In the genomic region with DNA sequence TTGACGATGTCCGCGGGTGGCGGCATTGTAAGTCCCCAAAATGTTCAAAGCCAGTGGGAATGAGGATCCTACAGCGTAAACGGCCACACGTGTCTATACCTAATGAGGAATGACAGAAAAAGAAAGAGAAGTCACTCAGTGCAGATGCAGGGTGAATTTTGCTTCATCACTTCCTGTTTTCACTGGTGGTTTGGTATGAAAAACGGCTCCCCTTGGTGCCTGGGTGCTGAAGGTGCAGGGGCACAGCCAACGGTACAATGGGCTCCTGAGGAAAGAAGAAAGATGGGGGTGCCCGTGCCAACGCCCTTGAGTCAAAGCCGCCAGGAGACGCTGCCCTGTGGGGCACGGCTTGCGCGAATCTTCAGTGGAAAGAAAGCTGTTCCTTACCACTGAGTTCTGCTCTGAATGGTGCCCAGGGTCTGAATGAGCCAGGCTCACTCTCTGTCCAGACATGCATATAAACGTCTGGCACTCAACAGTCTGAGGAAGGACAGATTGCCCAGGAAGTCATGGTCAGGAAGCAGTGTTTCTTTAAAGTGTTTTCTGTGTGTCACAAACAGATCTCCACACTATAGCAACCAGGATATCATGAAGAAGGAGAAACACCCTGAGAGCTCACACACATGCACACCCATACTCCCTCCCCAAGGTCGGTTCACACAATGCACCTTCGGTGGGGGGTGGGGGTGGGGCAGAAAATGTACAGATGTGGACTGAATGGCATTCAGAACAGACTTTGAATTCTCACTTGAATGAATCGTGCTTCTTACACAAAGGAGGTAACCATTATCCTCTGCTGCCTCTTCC, we compare ENCODE assay signal across 8 cellular contexts.
DNase-seq lines count a peak whose midpoint lies in the region; ATAC-seq and TF ChIP-seq lines count a peak whose summit lies in the region.

No MANE protein-coding gene starts in this region.

- intact Hi-C loops in activated naive CD4-positive, alpha-beta T cell treated with anti-CD3 and anti-CD28 coated beads for 36 hours (cut with micrococcal nuclease): loop anchor here (1.0 to 10.0 kb wide), 7 partner anchors 10 to 1022 kb away; no protein-coding TSS in a partner anchor

- CTCF ChIA-PET in activated naive CD4-positive, alpha-beta T cell treated with anti-CD3 and anti-CD28 coated beads for 36 hours (lab: Charles Lee): interaction anchor here (0.6 to 4.5 kb wide), 10 partner anchors 9 to 153 kb away, joined by 3 to 33 read pairs (median 5); a partner anchor contains a TSS

- no peaks in the 10 kb centered on the region for H3K79me2 ChIP-seq in smooth muscle cell (ENCODE audit: low read depth)

- no peak overlapping the region for H3K9ac ChIP-seq in smooth muscle cell (ENCODE audit: low read depth)

- peaks cover 2% of the 10 kb centered on the region; the same call in 1 of the 2 replicates for H3K4me1 ChIP-seq in BE2C
- peaks cover 12% of the 10 kb centered on the region for H3K4me1 ChIP-seq in smooth muscle cell (ENCODE audit: low read depth)

- H2AFZ ChIP-seq in smooth muscle cell (ENCODE audit: low read depth): no peak overlapping the region

- H3K27ac Mint-ChIP-seq in activated naive CD4-positive, alpha-beta T cell treated with anti-CD3 and anti-CD28 coated beads for 36 hours: peak overlapping the region; percentile 97
- H3K27ac Mint-ChIP-seq in neural crest cell (ENCODE audit: unreplicated experiment): peak overlapping the region; percentile 50

- no peaks in the 10 kb centered on the region for H3K27me3 Mint-ChIP-seq in activated naive CD4-positive, alpha-beta T cell treated with anti-CD3 and anti-CD28 coated beads for 36 hours (ENCODE audit: low read depth)
- H3K27me3 Mint-ChIP-seq in neural crest cell (ENCODE audit: low read depth): no peaks in the 10 kb centered on the region

- H3K36me3 Mint-ChIP-seq in activated naive CD4-positive, alpha-beta T cell treated with anti-CD3 and anti-CD28 coated beads for 36 hours (ENCODE audit: low read depth): peaks cover 43% of the 10 kb centered on the region
- no peaks in the 10 kb centered on the region for H3K36me3 Mint-ChIP-seq in neural crest cell (ENCODE audit: low read depth)

- H3K27ac ChIP-seq in smooth muscle cell (ENCODE audit: low read depth): no peak overlapping the region

- H3K9me3 Mint-ChIP-seq in activated naive CD4-positive, alpha-beta T cell treated with anti-CD3 and anti-CD28 coated beads for 36 hours: no peaks in the 10 kb centered on the region
- H3K9me3 Mint-ChIP-seq in neural crest cell: peaks cover 2% of the 10 kb centered on the region

- H3K4me3 ChIP-seq in BE2C (ENCODE audit: low read depth, low read length) (no peak overlapping the region), smooth muscle cell (no peak overlapping the region)

- TF ChIP-seq CTCF in neural crest cell (conservative IDR thresholded peaks at IDR 0.05) (no peak), BE2C (IDR thresholded peaks at IDR 0.05; ENCODE audit: low read depth, low read length) (no peak), smooth muscle cell (IDR thresholded peaks at IDR 0.05; ENCODE audit: borderline replicate concordance, insufficient read depth, poor library complexity, severe bottlenecking) (no peak)

- no peaks in the 10 kb centered on the region for H3K27me3 ChIP-seq in BE2C
- no peaks in the 10 kb centered on the region for H3K27me3 ChIP-seq in smooth muscle cell (ENCODE audit: low read depth)

- H3F3A ChIP-seq in smooth muscle cell (ENCODE audit: low read depth): no peaks in the 10 kb centered on the region

- 88% methylated on average over 20 of the region's 20 CpGs for WGBS in smooth muscle cell (ENCODE audit: low lambda C conversion rate)

- H3K9me3 ChIP-seq in BE2C (no peaks in the 10 kb centered on the region), smooth muscle cell (replicated peaks; ENCODE audit: low read depth) (no peaks in the 10 kb centered on the region)

- peak; percentile 73 for ATAC-seq in GM18867 (IDR thresholded peaks at IDR 0.05; ENCODE audit: unreplicated experiment)
- ATAC-seq in HG02973 (IDR thresholded peaks at IDR 0.05; ENCODE audit: unreplicated experiment): peak; percentile 53
- ATAC-seq in SK-N-SH treated with all-trans-retinoic acid at 6 μM for 48 hours: peak; percentile 25; the same call in 1 of the 3 replicates

- H3K4me2 ChIP-seq in smooth muscle cell: no peak overlapping the region

- peak; percentile 86 for DNase-seq in activated naive CD4-positive, alpha-beta T cell treated with anti-CD3 and anti-CD28 coated beads for 36 hours
- DNase-seq in neural crest cell (ENCODE audit: low read depth, low spot score): no peak
- no peak for DNase-seq in BE2C
- no peak for DNase-seq in smooth muscle cell (lab: John Stamatoyannopoulos, UW; ENCODE audit: unreplicated experiment)
- no peak for DNase-seq in ureter (ENCODE audit: low spot score)

- no peaks in the 10 kb centered on the region for H4K20me1 ChIP-seq in smooth muscle cell (ENCODE audit: low read depth)

- peak overlapping the region; percentile 89 for H3K4me3 Mint-ChIP-seq in activated naive CD4-positive, alpha-beta T cell treated with anti-CD3 and anti-CD28 coated beads for 36 hours
- H3K4me3 Mint-ChIP-seq in neural crest cell: no peak overlapping the region

- H3K36me3 ChIP-seq in BE2C (no peaks in the 10 kb centered on the region), smooth muscle cell (ENCODE audit: low read depth) (no peaks in the 10 kb centered on the region)

- peaks cover 81% of the 10 kb centered on the region for H3K4me1 Mint-ChIP-seq in activated naive CD4-positive, alpha-beta T cell treated with anti-CD3 and anti-CD28 coated beads for 36 hours (ENCODE audit: low read depth)
- H3K4me1 Mint-ChIP-seq in neural crest cell: peaks cover 4% of the 10 kb centered on the region

TF ChIP-seq in SK-N-SH treated with all-trans-retinoic acid at 6 μM for 48 hours, 23 proteins besides CTCF, POLR2A, EP300 and RAD21:
- TF ChIP-seq TCF4 (CRISPR knock-in tag; IDR thresholded peaks at IDR 0.05; ENCODE audit: borderline replicate concordance): peak; percentile 48; the same call in 1 of the 2 replicates
- TF ChIP-seq ESRRG (CRISPR knock-in tag; IDR thresholded peaks at IDR 0.05): no peak
